Comparison of ENCODE assay signal across 17 cellular contexts in the genomic region with DNA sequence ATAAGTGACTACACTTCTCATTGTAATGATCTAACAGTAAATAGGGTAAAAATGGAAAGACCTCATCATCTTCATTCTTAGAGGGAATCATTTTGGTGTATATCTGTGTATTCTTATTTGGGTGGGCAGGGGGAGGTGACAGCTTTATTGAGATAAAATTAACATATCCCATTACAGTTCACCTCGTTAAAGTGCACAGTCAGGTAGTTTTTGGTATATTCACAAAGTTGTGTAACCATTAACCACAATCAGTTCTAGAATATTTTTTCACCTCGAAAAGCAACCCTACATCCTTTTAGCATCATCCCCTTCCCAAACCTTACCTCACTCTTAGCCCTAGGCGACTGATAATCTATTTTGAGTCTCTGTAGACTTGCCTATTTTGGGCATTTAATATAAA.
"Had no signal": no experiment of that assay in that cellular context is flagged by ENCODE, and none has a peak within 500 bp of the region (broad histone marks: within the 10 kb centered on the region; RNA-seq: fewer than 3 reads in every experiment).

No MANE protein-coding gene starts in this region.

- H3K4me3 ChIP-seq: ascending aorta, cardiac muscle cell, colonic mucosa, gastroesophageal sphincter, hepatocyte, smooth muscle cell, tibial nerve had no signal

- H3K27ac ChIP-seq: ascending aorta, cardiac muscle cell, colonic mucosa, epithelial cell of prostate, gastroesophageal sphincter, hepatocyte, tibial nerve had no signal

- H3K27ac Mint-ChIP-seq: activated B cell treated with CpG ODN at 0.5 μM for 24 hours; activated CD4-positive, alpha-beta T cell treated with anti-CD3 and anti-CD28 coated beads, Interleukin-2, amount 10 ng/mL, durations not matched to agents 7 days and 5 days; activated naive CD8-positive, alpha-beta T cell treated with anti-CD3 and anti-CD28 coated beads, Interleukin-2, amount 10 ng/mL, durations not matched to agents 7 days and 5 days had no signal

- H3K4me1 ChIP-seq: colonic mucosa had no signal

- ATAC-seq: gastroesophageal sphincter, left ventricle myocardium superior, right cardiac atrium had no signal

- H3K27me3 Mint-ChIP-seq: activated B cell treated with CpG ODN at 0.5 μM for 24 hours; activated CD4-positive, alpha-beta T cell treated with anti-CD3 and anti-CD28 coated beads, Interleukin-2, amount 10 ng/mL, durations not matched to agents 7 days and 5 days; activated naive CD8-positive, alpha-beta T cell treated with anti-CD3 and anti-CD28 coated beads, Interleukin-2, amount 10 ng/mL, durations not matched to agents 7 days and 5 days had no signal

- H3K9me3 ChIP-seq: ascending aorta, colonic mucosa, gastroesophageal sphincter, tibial nerve had no signal

- H3K4me3 Mint-ChIP-seq: activated B cell treated with CpG ODN at 0.5 μM for 24 hours; activated CD4-positive, alpha-beta T cell treated with anti-CD3 and anti-CD28 coated beads, Interleukin-2, amount 10 ng/mL, durations not matched to agents 7 days and 5 days; activated naive CD8-positive, alpha-beta T cell treated with anti-CD3 and anti-CD28 coated beads, Interleukin-2, amount 10 ng/mL, durations not matched to agents 7 days and 5 days had no signal

- H3K36me3 ChIP-seq: ascending aorta, cardiac muscle cell, colonic mucosa, tibial nerve had no signal

- H3K9me3 Mint-ChIP-seq: activated B cell treated with CpG ODN at 0.5 μM for 24 hours; activated CD4-positive, alpha-beta T cell treated with anti-CD3 and anti-CD28 coated beads, Interleukin-2, amount 10 ng/mL, durations not matched to agents 7 days and 5 days; activated naive CD8-positive, alpha-beta T cell treated with anti-CD3 and anti-CD28 coated beads, Interleukin-2, amount 10 ng/mL, durations not matched to agents 7 days and 5 days had no signal

- H3K27me3 ChIP-seq: ascending aorta, cardiac muscle cell, colonic mucosa, gastroesophageal sphincter, hepatocyte, tibial nerve had no signal

- DNase-seq: activated B cell treated with CpG ODN at 0.5 μM for 24 hours; activated CD4-positive, alpha-beta T cell treated with anti-CD3 and anti-CD28 coated beads, Interleukin-2, amount 10 ng/mL, durations not matched to agents 7 days and 5 days; activated effector memory CD4-positive, alpha-beta T cell treated with Interleukin-2 at 50 U/mL for 16 hours; activated naive CD8-positive, alpha-beta T cell treated with anti-CD3 and anti-CD28 coated beads, Interleukin-2, amount 10 ng/mL, durations not matched to agents 7 days and 5 days; activated T-cell treated with anti-CD3 and anti-CD28 coated beads, Interleukin-2, amount 50 U/mL, for 1 hour; colonic mucosa; effector CD4-positive, alpha-beta T cell; left ventricle myocardium superior; mesendoderm; right cardiac atrium had no signal
